ENCODE assay signal across 1 cellular context in the genomic region with DNA sequence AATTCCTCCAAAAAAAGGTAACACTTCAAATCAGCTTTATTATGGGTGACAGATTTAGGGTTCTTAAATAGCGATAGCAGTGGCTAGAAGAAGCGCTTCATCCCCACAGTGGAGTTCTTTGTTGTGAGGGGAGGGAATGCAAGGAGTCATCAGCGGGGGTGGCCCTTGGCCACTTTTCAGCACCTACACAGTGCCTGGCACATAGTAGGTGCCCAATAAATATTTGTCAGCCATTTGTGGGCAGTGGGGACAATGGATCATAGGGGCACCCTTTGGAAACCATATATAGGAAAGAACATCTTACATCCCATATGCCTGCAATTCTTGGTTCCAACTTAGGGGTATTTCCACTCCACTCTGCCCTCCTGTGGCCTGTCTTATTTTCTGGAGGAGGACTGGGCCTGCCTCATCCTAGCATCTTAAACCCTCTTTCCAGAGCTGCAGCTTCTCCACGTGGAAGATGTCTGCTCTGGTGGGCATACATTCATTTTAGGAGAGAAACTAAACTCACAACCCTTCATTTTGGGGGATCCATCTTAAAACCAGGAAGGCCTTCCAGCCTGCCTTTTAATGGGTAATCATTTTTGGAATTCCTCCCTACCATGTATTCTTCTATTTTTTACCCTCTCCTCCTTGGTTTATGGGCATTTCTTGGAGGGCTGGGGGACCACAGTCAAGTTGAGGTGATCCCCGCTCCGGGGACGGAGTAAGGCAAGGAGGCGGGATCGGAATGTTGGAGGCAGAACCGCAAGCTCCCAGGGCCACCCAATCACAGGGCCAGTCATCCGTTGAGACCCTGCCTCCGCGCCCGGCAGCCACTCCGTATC.
TF ChIP-seq lines count a peak whose summit lies in the region.

No MANE protein-coding gene starts in this region.

TF ChIP-seq in A549, 52 proteins besides CTCF, POLR2A, EP300 and RAD21 (continued from another document):
- TF ChIP-seq, protein P1, sequence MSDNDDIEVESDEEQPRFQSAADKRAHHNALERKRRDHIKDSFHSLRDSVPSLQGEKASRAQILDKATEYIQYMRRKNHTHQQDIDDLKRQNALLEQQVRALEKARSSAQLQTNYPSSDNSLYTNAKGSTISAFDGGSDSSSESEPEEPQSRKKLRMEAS (IDR thresholded peaks at IDR 0.05) = no peak
- TF ChIP-seq, protein P2, sequence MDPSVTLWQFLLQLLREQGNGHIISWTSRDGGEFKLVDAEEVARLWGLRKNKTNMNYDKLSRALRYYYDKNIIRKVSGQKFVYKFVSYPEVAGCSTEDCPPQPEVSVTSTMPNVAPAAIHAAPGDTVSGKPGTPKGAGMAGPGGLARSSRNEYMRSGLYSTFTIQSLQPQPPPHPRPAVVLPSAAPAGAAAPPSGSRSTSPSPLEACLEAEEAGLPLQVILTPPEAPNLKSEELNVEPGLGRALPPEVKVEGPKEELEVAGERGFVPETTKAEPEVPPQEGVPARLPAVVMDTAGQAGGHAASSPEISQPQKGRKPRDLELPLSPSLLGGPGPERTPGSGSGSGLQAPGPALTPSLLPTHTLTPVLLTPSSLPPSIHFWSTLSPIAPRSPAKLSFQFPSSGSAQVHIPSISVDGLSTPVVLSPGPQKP (IDR thresholded peaks at IDR 0.05; ENCODE audit: low read depth, low read length) = no peak
- TF ChIP-seq FOXS1 (CRISPR knock-in tag; IDR thresholded peaks at IDR 0.05) (no peak), ESRRA (IDR thresholded peaks at IDR 0.05; ENCODE audit: borderline replicate concordance, low read length) (no peak), HOXB5 (CRISPR knock-in tag; IDR thresholded peaks at IDR 0.05) (0 out of 2 replicates have a peak, but pooled peaks have one; percentile 12)
- TF ChIP-seq, protein P3, sequence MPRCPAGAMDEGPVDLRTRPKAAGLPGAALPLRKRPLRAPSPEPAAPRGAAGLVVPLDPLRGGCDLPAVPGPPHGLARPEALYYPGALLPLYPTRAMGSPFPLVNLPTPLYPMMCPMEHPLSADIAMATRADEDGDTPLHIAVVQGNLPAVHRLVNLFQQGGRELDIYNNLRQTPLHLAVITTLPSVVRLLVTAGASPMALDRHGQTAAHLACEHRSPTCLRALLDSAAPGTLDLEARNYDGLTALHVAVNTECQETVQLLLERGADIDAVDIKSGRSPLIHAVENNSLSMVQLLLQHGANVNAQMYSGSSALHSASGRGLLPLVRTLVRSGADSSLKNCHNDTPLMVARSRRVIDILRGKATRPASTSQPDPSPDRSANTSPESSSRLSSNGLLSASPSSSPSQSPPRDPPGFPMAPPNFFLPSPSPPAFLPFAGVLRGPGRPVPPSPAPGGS (IDR thresholded peaks at IDR 0.05) = no peak; the same call in 2 of the 3 replicates
